ENCODE assay signal across 13 cellular contexts in genomic region chr7:2869981-2870380, GRCh38. TPM values are rescaled to one million over a fixed set of nuclear protein-coding genes. Genes with fewer than 3 reads are reported as not detected.
A peak's percentile ranks its signal among the peaks of the same experiment; 100 is the strongest.
DNase-seq lines count a peak whose midpoint lies in the region; ATAC-seq lines count a peak whose summit lies in the region.
"Had no signal": no experiment of that assay in that cellular context is flagged by ENCODE, and none has a peak within 500 bp of the region (broad histone marks: within the 10 kb centered on the region; RNA-seq: fewer than 3 reads in every experiment).

No MANE protein-coding gene starts in this region.

- H3K36me3 Mint-ChIP-seq in activated T-cell treated with anti-CD3 and anti-CD28 coated beads, Interleukin-2, amount 50 U/mL, for 24 hours (ENCODE audit: low read depth): no peaks in the 10 kb centered on the region
- H3K36me3 Mint-ChIP-seq in central memory CD8-positive, alpha-beta T cell (ENCODE audit: insufficient read depth): peaks cover 2% of the 10 kb centered on the region
- peaks cover 2% of the 10 kb centered on the region for H3K36me3 Mint-ChIP-seq in stimulated activated effector memory CD8-positive, alpha-beta T cell treated with anti-CD3 and anti-CD28 coated beads, Interleukin-12 subunit alpha, Interleukin-12 subunit beta, amount 100 ng/mL, for 72 hours
- H3K36me3 Mint-ChIP-seq: natural killer cell treated with Interleukin-12 subunit alpha and Interleukin-12 subunit beta and Interleukin-15 and Interleukin-18, amount 100 ng/mL, for 72 hours had no signal

- H3K4me1 Mint-ChIP-seq in activated T-cell treated with anti-CD3 and anti-CD28 coated beads, Interleukin-2, amount 50 U/mL, for 24 hours (ENCODE audit: low read depth): peaks cover 44% of the 10 kb centered on the region
- peaks cover 10% of the 10 kb centered on the region for H3K4me1 Mint-ChIP-seq in central memory CD8-positive, alpha-beta T cell
- peaks cover 20% of the 10 kb centered on the region for H3K4me1 Mint-ChIP-seq in stimulated activated effector memory CD8-positive, alpha-beta T cell treated with anti-CD3 and anti-CD28 coated beads, Interleukin-12 subunit alpha, Interleukin-12 subunit beta, amount 100 ng/mL, for 72 hours

- H3K4me3 Mint-ChIP-seq in activated T-cell treated with anti-CD3 and anti-CD28 coated beads, Interleukin-2, amount 50 U/mL, for 24 hours: peak overlapping the region; percentile 42
- peak overlapping the region; percentile 52 for H3K4me3 Mint-ChIP-seq in central memory CD8-positive, alpha-beta T cell
- peak overlapping the region; percentile 18 for H3K4me3 Mint-ChIP-seq in stimulated activated effector memory CD8-positive, alpha-beta T cell treated with anti-CD3 and anti-CD28 coated beads, Interleukin-12 subunit alpha, Interleukin-12 subunit beta, amount 100 ng/mL, for 72 hours
- H3K4me3 Mint-ChIP-seq: natural killer cell treated with Interleukin-12 subunit alpha and Interleukin-12 subunit beta and Interleukin-15 and Interleukin-18, amount 100 ng/mL, for 72 hours had no signal

- H3K9me3 Mint-ChIP-seq in activated T-cell treated with anti-CD3 and anti-CD28 coated beads, Interleukin-2, amount 50 U/mL, for 24 hours: no peaks in the 10 kb centered on the region
- no peaks in the 10 kb centered on the region for H3K9me3 Mint-ChIP-seq in central memory CD8-positive, alpha-beta T cell
- H3K9me3 Mint-ChIP-seq in stimulated activated effector memory CD8-positive, alpha-beta T cell treated with anti-CD3 and anti-CD28 coated beads, Interleukin-12 subunit alpha, Interleukin-12 subunit beta, amount 100 ng/mL, for 72 hours: no peaks in the 10 kb centered on the region
- H3K9me3 Mint-ChIP-seq: natural killer cell treated with Interleukin-12 subunit alpha and Interleukin-12 subunit beta and Interleukin-15 and Interleukin-18, amount 100 ng/mL, for 72 hours had no signal

- no peak for DNase-seq in activated T-cell treated with anti-CD3 and anti-CD28 coated beads, Interleukin-2, amount 50 U/mL, for 24 hours
- DNase-seq in activated T-cell treated with anti-CD3 and anti-CD28 coated beads, Interleukin-2, amount 50 U/mL, for 48 hours: no peak
- no peak for DNase-seq in Jurkat, Clone E6-1 (ENCODE audit: low read depth, low spot score)
- no peak for DNase-seq in central memory CD8-positive, alpha-beta T cell (ENCODE audit: low spot score in 2 of 2)
- no peak for DNase-seq in stimulated activated effector memory CD8-positive, alpha-beta T cell treated with anti-CD3 and anti-CD28 coated beads, Interleukin-12 subunit alpha, Interleukin-12 subunit beta, amount 100 ng/mL, for 72 hours (ENCODE audit: low spot score in 2 of 2)
- DNase-seq in amniotic stem cell (lab: John Stamatoyannopoulos, UW): no peak
- DNase-seq in SKM-1 (lab: John Stamatoyannopoulos, UW; ENCODE audit: unreplicated experiment): no peak
- no peak for DNase-seq in COLO668 (lab: John Stamatoyannopoulos, UW; ENCODE audit: unreplicated experiment)
- DNase-seq: activated CD8-positive, alpha-beta memory T cell treated with anti-CD3 and anti-CD28 coated beads for 24 hours; NCI-H2171 had no signal

- peak overlapping the region; percentile 70 for H3K27ac Mint-ChIP-seq in activated T-cell treated with anti-CD3 and anti-CD28 coated beads, Interleukin-2, amount 50 U/mL, for 24 hours
- peak overlapping the region; percentile 25 for H3K27ac Mint-ChIP-seq in central memory CD8-positive, alpha-beta T cell (ENCODE audit: low read depth)
- H3K27ac Mint-ChIP-seq in stimulated activated effector memory CD8-positive, alpha-beta T cell treated with anti-CD3 and anti-CD28 coated beads, Interleukin-12 subunit alpha, Interleukin-12 subunit beta, amount 100 ng/mL, for 72 hours: peak overlapping the region; percentile 46

- H3K4me3 ChIP-seq in Jurkat, Clone E6-1 (ENCODE audit: low read length): peak overlapping the region; percentile 39
- H3K4me3 ChIP-seq: gastrocnemius medialis, transverse colon had no signal

- no peak for ATAC-seq in central memory CD8-positive, alpha-beta T cell (replicated peaks; ENCODE audit: extremely low read depth, poor library complexity, severe bottlenecking)
- no peak for ATAC-seq in stimulated activated effector memory CD8-positive, alpha-beta T cell treated with anti-CD3 and anti-CD28 coated beads, Interleukin-12 subunit alpha, Interleukin-12 subunit beta, amount 100 ng/mL, for 72 hours
- ATAC-seq: gastrocnemius medialis; natural killer cell treated with Interleukin-12 subunit alpha and Interleukin-12 subunit beta and Interleukin-15 and Interleukin-18, amount 100 ng/mL, for 72 hours had no signal

- H3K27me3 Mint-ChIP-seq in activated T-cell treated with anti-CD3 and anti-CD28 coated beads, Interleukin-2, amount 50 U/mL, for 24 hours: no peaks in the 10 kb centered on the region
- no peaks in the 10 kb centered on the region for H3K27me3 Mint-ChIP-seq in central memory CD8-positive, alpha-beta T cell

RNA-seq across cellular contexts. Expression of gene GNA12, which starts 25.9 kb away (rescaled TPM):
- polyA plus RNA-seq in Jurkat, Clone E6-1 (2012; ENCODE audit: insufficient read depth, insufficient read length): 36.4 TPM
